8 cellular contexts compared by ENCODE assay signal in genomic region chr15:28123408-28124023, GRCh38. TPM values are rescaled to one million over a fixed set of nuclear protein-coding genes. Genes with fewer than 3 reads are reported as not detected.
DNase-seq lines count a peak whose midpoint lies in the region; ATAC-seq and TF ChIP-seq lines count a peak whose summit lies in the region.

No MANE protein-coding gene starts in this region.

- no peak for TF ChIP-seq POLR2A in breast epithelium (IDR thresholded peaks at IDR 0.05)

- no peaks in the 10 kb centered on the region for H3K36me3 ChIP-seq in breast epithelium

- no peaks in the 10 kb centered on the region for H3K4me1 ChIP-seq in breast epithelium

- POLR2A ChIA-PET in CD4-positive, alpha-beta T cell (lab: Charles Lee) = no interaction called here

- H3K27me3 Mint-ChIP-seq in CD4-positive, alpha-beta T cell = no peaks in the 10 kb centered on the region
- no peaks in the 10 kb centered on the region for H3K27me3 Mint-ChIP-seq in T-helper 17 cell

- peaks cover 60% of the 10 kb centered on the region for H3K36me3 Mint-ChIP-seq in CD4-positive, alpha-beta T cell (ENCODE audit: low read depth)
- peaks cover 5% of the 10 kb centered on the region for H3K36me3 Mint-ChIP-seq in T-helper 17 cell (ENCODE audit: low read depth)

- no peaks in the 10 kb centered on the region for H3K27me3 ChIP-seq in CD4-positive, alpha-beta T cell (ENCODE audit: control insufficient read depth, insufficient read depth, low read length)
- H3K27me3 ChIP-seq in breast epithelium = no peaks in the 10 kb centered on the region

- TF ChIP-seq CTCF in CD4-positive, alpha-beta T cell (IDR thresholded peaks at IDR 0.05) = peak; percentile 47
- TF ChIP-seq CTCF in breast epithelium (IDR thresholded peaks at IDR 0.05) = peak in 2 of 3 donors; percentile 65 to 68

- no peaks in the 10 kb centered on the region for H3K9me3 ChIP-seq in CD4-positive, alpha-beta T cell (ENCODE audit: control insufficient read depth, low read length)
- H3K9me3 ChIP-seq in T-helper 17 cell (ENCODE audit: control insufficient read depth, low read length, poor library complexity, severe bottlenecking) (no peaks in the 10 kb centered on the region), breast epithelium (no peaks in the 10 kb centered on the region)

- peaks cover 12% of the 10 kb centered on the region for H3K4me1 Mint-ChIP-seq in CD4-positive, alpha-beta T cell (ENCODE audit: low read depth)
- H3K4me1 Mint-ChIP-seq in T-helper 17 cell = peaks cover 6% of the 10 kb centered on the region

- DNase-seq in CD4-positive, alpha-beta T cell = peak in 7 of 10 experiments; percentile 13 to 64 (median 27)
- DNase-seq in NCI-H1105 treated with DMSO at 0.1 percent for 48 hours (lab: John Stamatoyannopoulos, UW) = peak; percentile 34
- peak in 1 of 3 donors; percentile 21 for DNase-seq in T-helper 17 cell
- DNase-seq in breast epithelium (ENCODE audit: low spot score in 2 of 2) = peak; percentile 72 to 84
- DNase-seq in iPS-NIHi7 (ENCODE audit: extremely low spot score) = peak; percentile 86
- peak; percentile 38 for DNase-seq in stimulated activated CD4-positive, alpha-beta T cell treated with anti-CD3 and anti-CD28 coated beads, Interleukin-12 subunit alpha, Interleukin-12 subunit beta, amount 100 ng/mL, for 4 hours

- no peak overlapping the region for H3K4me3 ChIP-seq in breast epithelium

- peak; percentile 57 for ATAC-seq in CD4-positive, alpha-beta T cell (ENCODE audit: poor library complexity)
- ATAC-seq in GM21526 (IDR thresholded peaks at IDR 0.05; ENCODE audit: low FRiP score, unreplicated experiment) (peak; percentile 61), T-helper 17 cell (peak; percentile 54), GM19395 (IDR thresholded peaks at IDR 0.05; ENCODE audit: unreplicated experiment) (no peak)

- H3K27ac ChIP-seq in CD4-positive, alpha-beta T cell (ENCODE audit: low read depth, low read length) = no peak overlapping the region
- peak overlapping the region in 1 of 2 donors; percentile 29 for H3K27ac ChIP-seq in breast epithelium

- H3K9me3 Mint-ChIP-seq in CD4-positive, alpha-beta T cell = no peaks in the 10 kb centered on the region

- H3K27ac Mint-ChIP-seq in CD4-positive, alpha-beta T cell = no peak overlapping the region
- no peak overlapping the region for H3K27ac Mint-ChIP-seq in T-helper 17 cell

- CTCF ChIA-PET in CD4-positive, alpha-beta T cell (lab: Charles Lee) = no interaction called here

- no peak overlapping the region for H3K4me3 Mint-ChIP-seq in CD4-positive, alpha-beta T cell
- no peak overlapping the region for H3K4me3 Mint-ChIP-seq in T-helper 17 cell

- intact Hi-C loops in CD4-positive, alpha-beta T cell (cut with DNase I, micrococcal nuclease) = loop anchor here (1.0 to 2.0 kb wide), 2 partner anchors 37 kb away; no protein-coding TSS in a partner anchor
- intact Hi-C loops in breast epithelium (cut with DNase I; ENCODE audit: low total_unique reads) = no loop called here

RNA-seq across cellular contexts. Expression of gene OCA2, which starts 24.4 kb away (rescaled TPM):
- not detected for total RNA-seq in CD4-positive, alpha-beta T cell
- not detected for total RNA-seq in T-helper 17 cell
- total RNA-seq in breast epithelium = under 1 TPM; 0.59 to 0.80 (median 0.66) TPM
